6 cellular contexts compared by ENCODE assay signal in the genomic region with DNA sequence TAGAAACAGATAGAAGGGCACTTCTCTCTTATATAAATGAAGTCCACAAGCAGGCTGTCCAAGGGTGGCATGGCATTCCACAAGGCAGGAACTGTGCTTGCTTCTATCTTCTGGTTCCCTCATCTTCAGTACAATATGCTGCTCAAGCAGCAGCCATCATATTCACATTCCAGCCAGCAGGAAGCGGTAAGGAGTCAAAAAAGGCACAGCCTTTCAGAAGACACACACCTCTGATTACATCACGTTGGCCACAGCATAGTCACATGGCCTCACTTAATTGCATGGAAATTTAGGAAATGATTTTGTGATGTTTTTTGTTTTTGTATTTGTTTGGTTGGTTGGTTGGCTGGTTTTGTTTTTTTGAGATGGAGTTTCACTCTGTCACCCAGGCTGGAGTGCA. TPM values are rescaled to one million over a fixed set of nuclear protein-coding genes. Genes with fewer than 3 reads are reported as not detected.
DNase-seq lines count a peak whose midpoint lies in the region; TF ChIP-seq lines count a peak whose summit lies in the region.

No MANE protein-coding gene starts in this region.

- no peaks in the 10 kb centered on the region for H4K20me1 ChIP-seq in PC-9 (ENCODE audit: insufficient read depth)

- H3K36me3 ChIP-seq in PC-9 (ENCODE audit: low read depth), result no peaks in the 10 kb centered on the region

- H2AFZ ChIP-seq in PC-9, result no peak overlapping the region

- TF ChIP-seq CTCF in GM12864 (IDR thresholded peaks at IDR 0.05; ENCODE audit: low read depth, low read length, missing control alignments) (peak; percentile 38), PC-9 (conservative IDR thresholded peaks at IDR 0.05) (peak; percentile 74)

- no peaks in the 10 kb centered on the region for H3K4me1 ChIP-seq in PC-9 (replicated peaks; ENCODE audit: insufficient read depth)

- BruUV-seq in PC-9 (replicated peaks; lab: Mats Ljungman, UMichigan), result no TSS peak

- H3K4me2 ChIP-seq in PC-9, result no peak overlapping the region

- POLR2A ChIA-PET in PC-9 (lab: Charles Lee; ENCODE audit: unreplicated experiment), result no interaction called here

- intact Hi-C loops in PC-9 (cut with micrococcal nuclease; ENCODE audit: unreplicated experiment), result no loop called here

- no peaks in the 10 kb centered on the region for H3K27me3 ChIP-seq in PC-9 (ENCODE audit: insufficient read depth, low read depth)

- no peaks in the 10 kb centered on the region for H3K9me2 ChIP-seq in PC-9 (ENCODE audit: insufficient read depth)

- no peak overlapping the region for H3K27ac ChIP-seq in PC-9

- H3K79me2 ChIP-seq in PC-9 (ENCODE audit: low read depth), result no peaks in the 10 kb centered on the region

- H3F3A ChIP-seq in PC-9 (ENCODE audit: insufficient read depth, low read depth), result no peaks in the 10 kb centered on the region

- CTCF ChIA-PET in PC-9 (lab: Charles Lee), result no interaction called here

- H3K9me3 ChIP-seq in PC-9 (ENCODE audit: insufficient read depth, low read depth), result no peaks in the 10 kb centered on the region

- DNase-seq in GM12864 (ENCODE audit: low read depth) (no peak), PC-9 (peak; percentile 45 to 62), kidney tubule cell (ENCODE audit: low spot score) (peak; percentile 45), globus pallidus (ENCODE audit: low spot score) (no peak), NCI-H1694 (lab: John Stamatoyannopoulos, UW) (no peak), medulla oblongata (ENCODE audit: extremely low spot score) (no peak)

- no peak overlapping the region for H3K4me3 ChIP-seq in GM12864 (ENCODE audit: low read depth, low read length)
- no peak overlapping the region for H3K4me3 ChIP-seq in PC-9

RNA-seq across cellular contexts. Expression of a gene that starts 19.0 kb away (rescaled TPM):
- total RNA-seq in PC-9 (2021), result not detected in 2 replicates

RNA-seq across cellular contexts. Expression of a gene that starts 19.2 kb away (rescaled TPM):
- total RNA-seq in PC-9 (2021), result not detected in 2 replicates

RNA-seq across cellular contexts. Expression of a gene that starts 20.1 kb away (rescaled TPM):
- total RNA-seq in PC-9 (2021), result 220 and 272 TPM in 2 replicates

RNA-seq across cellular contexts. Expression of a gene that starts 53.7 kb away (rescaled TPM):
- total RNA-seq in PC-9 (2021), result not detected in 2 replicates

Comparison
In these comparisons a context has a peak if more than half of its experiments do, and no peak if none do; other contexts are left out.
1. DNase-seq: peak in PC-9 (2 of 2) and kidney tubule cell (single experiment); none in GM12864 (single experiment), globus pallidus (single experiment), NCI-H1694 (single experiment) and medulla oblongata (single experiment).